ENCODE assay signal across 28 cellular contexts in the genomic region with DNA sequence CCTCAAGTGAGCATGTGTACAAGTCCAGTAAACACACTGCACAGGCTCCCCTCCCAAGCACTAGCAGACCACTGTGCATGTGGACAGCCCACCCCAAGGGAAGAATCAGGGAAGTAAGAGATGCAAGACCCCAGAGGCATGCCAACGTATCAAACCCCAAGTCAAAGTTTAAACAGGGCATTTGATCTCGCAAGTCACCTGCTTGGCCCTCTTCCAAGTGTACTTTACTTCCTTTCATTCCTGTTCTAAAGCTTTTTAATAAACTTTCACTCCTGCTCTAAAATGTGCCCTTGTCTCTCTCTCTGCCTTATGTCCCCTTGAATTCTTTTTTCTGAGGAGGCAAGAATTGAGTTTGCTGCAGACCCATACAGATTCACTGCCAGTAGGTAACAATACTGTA.
"Had no signal": no experiment of that assay in that cellular context is flagged by ENCODE, and none has a peak within 500 bp of the region (broad histone marks: within the 10 kb centered on the region; RNA-seq: fewer than 3 reads in every experiment).

No MANE protein-coding gene starts in this region.

- H3K79me2 ChIP-seq: hepatocyte, parathyroid adenoma had no signal

- H3K4me2 ChIP-seq: hepatocyte, neural progenitor cell, smooth muscle cell had no signal

- H3K4me3 ChIP-seq: esophagus muscularis mucosa, gastroesophageal sphincter, heart left ventricle, hepatocyte, left ventricle myocardium inferior, lower lobe of right lung, mucosa of descending colon, neural progenitor cell, right lobe of liver, smooth muscle cell, thoracic aorta, tibial nerve, upper lobe of left lung, uterus had no signal

- H3K9ac ChIP-seq: neural progenitor cell, parathyroid adenoma had no signal

- H3K36me3 Mint-ChIP-seq: naive B cell; natural killer cell treated with Interleukin-12 subunit alpha and Interleukin-12 subunit beta and Interleukin-15 and Interleukin-18, amount 100 ng/mL, for 72 hours; neural progenitor cell; stimulated activated effector memory CD8-positive, alpha-beta T cell treated with anti-CD3 and anti-CD28 coated beads, Interleukin-12 subunit alpha, Interleukin-12 subunit beta, amount 100 ng/mL, for 72 hours had no signal

- H3K27me3 Mint-ChIP-seq: progenitor cell of endocrine pancreas had no signal

- H3K9me3 Mint-ChIP-seq: natural killer cell treated with Interleukin-12 subunit alpha and Interleukin-12 subunit beta and Interleukin-15 and Interleukin-18, amount 100 ng/mL, for 72 hours; stimulated activated effector memory CD8-positive, alpha-beta T cell treated with anti-CD3 and anti-CD28 coated beads, Interleukin-12 subunit alpha, Interleukin-12 subunit beta, amount 100 ng/mL, for 72 hours; stimulated activated naive CD8-positive, alpha-beta T cell treated with anti-CD3 and anti-CD28 coated beads, Interleukin-15, Interleukin-2, amounts not matched to agents 100 ng/mL and 50 ng/mL, for 24 hours had no signal

- H3K9me3 ChIP-seq: gastroesophageal sphincter, lower lobe of right lung, mucosa of descending colon, right lobe of liver, thoracic aorta, upper lobe of left lung, uterus had no signal

- H3K4me1 Mint-ChIP-seq: naive B cell; neural progenitor cell; stimulated activated effector memory CD8-positive, alpha-beta T cell treated with anti-CD3 and anti-CD28 coated beads, Interleukin-12 subunit alpha, Interleukin-12 subunit beta, amount 100 ng/mL, for 72 hours had no signal

- H2AFZ ChIP-seq: hepatocyte, neural progenitor cell, parathyroid adenoma had no signal

- H3K4me3 Mint-ChIP-seq: naive B cell; natural killer cell treated with Interleukin-12 subunit alpha and Interleukin-12 subunit beta and Interleukin-15 and Interleukin-18, amount 100 ng/mL, for 72 hours; neural progenitor cell; stimulated activated effector memory CD8-positive, alpha-beta T cell treated with anti-CD3 and anti-CD28 coated beads, Interleukin-12 subunit alpha, Interleukin-12 subunit beta, amount 100 ng/mL, for 72 hours; stimulated activated naive CD8-positive, alpha-beta T cell treated with anti-CD3 and anti-CD28 coated beads, Interleukin-15, Interleukin-2, amounts not matched to agents 100 ng/mL and 50 ng/mL, for 24 hours had no signal

- H3K27ac Mint-ChIP-seq: naive B cell; natural killer cell treated with Interleukin-12 subunit alpha and Interleukin-12 subunit beta and Interleukin-15 and Interleukin-18, amount 100 ng/mL, for 72 hours; neural progenitor cell; progenitor cell of endocrine pancreas; stimulated activated effector memory CD8-positive, alpha-beta T cell treated with anti-CD3 and anti-CD28 coated beads, Interleukin-12 subunit alpha, Interleukin-12 subunit beta, amount 100 ng/mL, for 72 hours; stimulated activated naive CD8-positive, alpha-beta T cell treated with anti-CD3 and anti-CD28 coated beads, Interleukin-15, Interleukin-2, amounts not matched to agents 100 ng/mL and 50 ng/mL, for 24 hours had no signal

- ATAC-seq: foreskin keratinocyte; gastroesophageal sphincter; heart left ventricle; left cardiac atrium; lower lobe of right lung; mucosa of descending colon; stimulated activated effector memory CD8-positive, alpha-beta T cell treated with anti-CD3 and anti-CD28 coated beads, Interleukin-12 subunit alpha, Interleukin-12 subunit beta, amount 100 ng/mL, for 72 hours had no signal

- H3K27me3 ChIP-seq: esophagus muscularis mucosa, foreskin keratinocyte, gastroesophageal sphincter, heart left ventricle, hepatocyte, neural progenitor cell, right lobe of liver, tibial nerve, upper lobe of left lung, uterus had no signal

- H3K27ac ChIP-seq: esophagus muscularis mucosa, foreskin keratinocyte, gastroesophageal sphincter, heart left ventricle, hepatocyte, left ventricle myocardium inferior, lower lobe of right lung, neural progenitor cell, parathyroid adenoma, right lobe of liver, thoracic aorta, tibial nerve, upper lobe of left lung, uterus had no signal

- DNase-seq: effector CD8-positive, alpha-beta T cell; foreskin keratinocyte; heart left ventricle; left cardiac atrium; left ventricle myocardium inferior; lower lobe of right lung; naive B cell; right lobe of liver; stimulated activated CD4-positive, alpha-beta T cell treated with anti-CD3 and anti-CD28 coated beads, Interleukin-12 subunit alpha, Interleukin-12 subunit beta, amount 100 ng/mL, for 4 hours; stimulated activated CD4-positive, alpha-beta T cell treated with anti-CD3 and anti-CD28 coated beads, Interleukin-2, amount 100 ng/mL, for 24 hours; stimulated activated CD4-positive, alpha-beta T cell treated with anti-CD3 and anti-CD28 coated beads, Interleukin-4, amount 100 ng/mL, for 24 hours; upper lobe of left lung; uterus had no signal

- H3K4me1 ChIP-seq: foreskin keratinocyte, gastroesophageal sphincter, heart left ventricle, left ventricle myocardium inferior, lower lobe of right lung, parathyroid adenoma, right lobe of liver, tibial nerve, upper lobe of left lung, uterus had no signal

- FAIRE-seq: colon, endothelial cell of umbilical vein had no signal

- H3K36me3 ChIP-seq: esophagus muscularis mucosa, gastroesophageal sphincter, heart left ventricle, left ventricle myocardium inferior, lower lobe of right lung, neural progenitor cell, right lobe of liver, thoracic aorta, tibial nerve, upper lobe of left lung, uterus had no signal
